1 cellular context compared by ENCODE assay signal in the genomic region with DNA sequence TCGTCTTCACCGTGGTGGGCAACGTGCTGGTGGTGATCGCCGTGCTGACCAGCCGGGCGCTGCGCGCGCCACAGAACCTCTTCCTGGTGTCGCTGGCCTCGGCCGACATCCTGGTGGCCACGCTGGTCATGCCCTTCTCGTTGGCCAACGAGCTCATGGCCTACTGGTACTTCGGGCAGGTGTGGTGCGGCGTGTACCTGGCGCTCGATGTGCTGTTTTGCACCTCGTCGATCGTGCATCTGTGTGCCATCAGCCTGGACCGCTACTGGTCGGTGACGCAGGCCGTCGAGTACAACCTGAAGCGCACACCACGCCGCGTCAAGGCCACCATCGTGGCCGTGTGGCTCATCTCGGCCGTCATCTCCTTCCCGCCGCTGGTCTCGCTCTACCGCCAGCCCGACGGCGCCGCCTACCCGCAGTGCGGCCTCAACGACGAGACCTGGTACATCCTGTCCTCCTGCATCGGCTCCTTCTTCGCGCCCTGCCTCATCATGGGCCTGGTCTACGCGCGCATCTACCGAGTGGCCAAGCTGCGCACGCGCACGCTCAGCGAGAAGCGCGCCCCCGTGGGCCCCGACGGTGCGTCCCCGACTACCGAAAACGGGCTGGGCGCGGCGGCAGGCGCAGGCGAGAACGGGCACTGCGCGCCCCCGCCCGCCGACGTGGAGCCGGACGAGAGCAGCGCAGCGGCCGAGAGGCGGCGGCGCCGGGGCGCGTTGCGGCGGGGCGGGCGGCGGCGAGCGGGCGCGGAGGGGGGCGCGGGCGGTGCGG.
TF ChIP-seq lines count a peak whose summit lies in the region.

No MANE protein-coding gene starts in this region.

TF ChIP-seq in IMR-90, 13 proteins besides CTCF, POLR2A, EP300 and RAD21 (continued from another document):
- TF ChIP-seq, protein P1, sequence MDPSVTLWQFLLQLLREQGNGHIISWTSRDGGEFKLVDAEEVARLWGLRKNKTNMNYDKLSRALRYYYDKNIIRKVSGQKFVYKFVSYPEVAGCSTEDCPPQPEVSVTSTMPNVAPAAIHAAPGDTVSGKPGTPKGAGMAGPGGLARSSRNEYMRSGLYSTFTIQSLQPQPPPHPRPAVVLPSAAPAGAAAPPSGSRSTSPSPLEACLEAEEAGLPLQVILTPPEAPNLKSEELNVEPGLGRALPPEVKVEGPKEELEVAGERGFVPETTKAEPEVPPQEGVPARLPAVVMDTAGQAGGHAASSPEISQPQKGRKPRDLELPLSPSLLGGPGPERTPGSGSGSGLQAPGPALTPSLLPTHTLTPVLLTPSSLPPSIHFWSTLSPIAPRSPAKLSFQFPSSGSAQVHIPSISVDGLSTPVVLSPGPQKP (IDR thresholded peaks at IDR 0.05; ENCODE audit: borderline replicate concordance, low read depth, low read length): no peak
- TF ChIP-seq FOS (IDR thresholded peaks at IDR 0.05; ENCODE audit: low read depth, low read length) (no peak), MAFK (IDR thresholded peaks at IDR 0.05; ENCODE audit: low read depth, low read length) (no peak)
